Comparison of ENCODE assay signal across 2 cellular contexts in the genomic region with DNA sequence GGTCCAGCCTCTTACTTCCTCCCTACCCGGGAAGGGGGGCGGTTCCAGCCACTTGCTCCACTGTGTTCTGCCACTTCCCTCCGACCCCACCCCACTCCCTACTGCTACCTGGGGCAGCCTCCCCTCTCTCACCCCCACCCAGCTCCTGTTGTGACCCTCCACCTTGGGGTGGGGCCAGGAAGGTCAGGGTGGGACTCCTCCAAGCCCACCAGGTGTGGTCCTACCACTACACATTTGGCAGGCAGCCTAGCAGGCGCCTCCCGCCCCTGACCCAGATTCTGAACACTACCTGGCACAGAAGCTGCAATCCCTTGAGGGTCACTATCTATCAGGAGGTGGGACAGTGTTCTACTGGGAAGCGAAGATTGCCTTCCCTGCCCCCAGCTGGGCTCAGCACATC.
TF ChIP-seq lines count a peak whose summit lies in the region.

No MANE protein-coding gene starts in this region.

TF ChIP-seq in HEK293, 187 proteins besides CTCF, POLR2A, EP300 and RAD21:
- TF ChIP-seq ZBTB8A (tag by site-specific recombination; IDR thresholded peaks at IDR 0.05) = no peak
- TF ChIP-seq, protein P1, sequence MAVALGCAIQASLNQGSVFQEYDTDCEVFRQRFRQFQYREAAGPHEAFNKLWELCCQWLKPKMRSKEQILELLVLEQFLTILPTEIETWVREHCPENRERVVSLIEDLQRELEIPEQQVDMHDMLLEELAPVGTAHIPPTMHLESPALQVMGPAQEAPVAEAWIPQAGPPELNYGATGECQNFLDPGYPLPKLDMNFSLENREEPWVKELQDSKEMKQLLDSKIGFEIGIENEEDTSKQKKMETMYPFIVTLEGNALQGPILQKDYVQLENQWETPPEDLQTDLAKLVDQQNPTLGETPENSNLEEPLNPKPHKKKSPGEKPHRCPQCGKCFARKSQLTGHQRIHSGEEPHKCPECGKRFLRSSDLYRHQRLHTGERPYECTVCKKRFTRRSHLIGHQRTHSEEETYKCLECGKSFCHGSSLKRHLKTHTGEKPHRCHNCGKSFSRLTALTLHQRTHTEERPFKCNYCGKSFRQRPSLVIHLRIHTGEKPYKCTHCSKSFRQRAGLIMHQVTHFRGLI (tag by site-specific recombination; IDR thresholded peaks at IDR 0.05) = no peak
- no peak for TF ChIP-seq ZNF37A (tag by site-specific recombination; IDR thresholded peaks at IDR 0.05)
- peak; percentile 99 for TF ChIP-seq KLF1 (tag by site-specific recombination; IDR thresholded peaks at IDR 0.05)

TF ChIP-seq in H1, 55 proteins besides CTCF, POLR2A, EP300 and RAD21:
- TF ChIP-seq YY1 (IDR thresholded peaks at IDR 0.05; ENCODE audit: low read depth, low read length) (no peak), SUZ12 (IDR thresholded peaks at IDR 0.05; ENCODE audit: low read length) (no peak), KDM5A (IDR thresholded peaks at IDR 0.05; ENCODE audit: low read length) (no peak), HDAC6 (IDR thresholded peaks at IDR 0.05; ENCODE audit: low read depth, low read length) (no peak), TCF12 (IDR thresholded peaks at IDR 0.05; ENCODE audit: low read depth, low read length) (no peak), RNF2 (IDR thresholded peaks at IDR 0.05; ENCODE audit: borderline replicate concordance, low read depth, low read length, missing control alignments, poor library complexity, severe bottlenecking) (no peak), SP2 (IDR thresholded peaks at IDR 0.05; ENCODE audit: low read length) (no peak), SIX5 (IDR thresholded peaks at IDR 0.05; ENCODE audit: low read depth, low read length) (no peak), KDM1A (IDR thresholded peaks at IDR 0.05; ENCODE audit: borderline replicate concordance, low read length) (no peak), CREB1 (IDR thresholded peaks at IDR 0.05) (no peak), ASH2L (IDR thresholded peaks at IDR 0.05; ENCODE audit: low read length) (no peak), TAF7 (optimal IDR thresholded peaks at IDR 0.05; ENCODE audit: borderline replicate concordance, low read depth, low read length) (no peak)
TF ChIP-seq in H1: peak in this region for 0.
